Comparison of ENCODE assay signal across 1 cellular context in the genomic region with DNA sequence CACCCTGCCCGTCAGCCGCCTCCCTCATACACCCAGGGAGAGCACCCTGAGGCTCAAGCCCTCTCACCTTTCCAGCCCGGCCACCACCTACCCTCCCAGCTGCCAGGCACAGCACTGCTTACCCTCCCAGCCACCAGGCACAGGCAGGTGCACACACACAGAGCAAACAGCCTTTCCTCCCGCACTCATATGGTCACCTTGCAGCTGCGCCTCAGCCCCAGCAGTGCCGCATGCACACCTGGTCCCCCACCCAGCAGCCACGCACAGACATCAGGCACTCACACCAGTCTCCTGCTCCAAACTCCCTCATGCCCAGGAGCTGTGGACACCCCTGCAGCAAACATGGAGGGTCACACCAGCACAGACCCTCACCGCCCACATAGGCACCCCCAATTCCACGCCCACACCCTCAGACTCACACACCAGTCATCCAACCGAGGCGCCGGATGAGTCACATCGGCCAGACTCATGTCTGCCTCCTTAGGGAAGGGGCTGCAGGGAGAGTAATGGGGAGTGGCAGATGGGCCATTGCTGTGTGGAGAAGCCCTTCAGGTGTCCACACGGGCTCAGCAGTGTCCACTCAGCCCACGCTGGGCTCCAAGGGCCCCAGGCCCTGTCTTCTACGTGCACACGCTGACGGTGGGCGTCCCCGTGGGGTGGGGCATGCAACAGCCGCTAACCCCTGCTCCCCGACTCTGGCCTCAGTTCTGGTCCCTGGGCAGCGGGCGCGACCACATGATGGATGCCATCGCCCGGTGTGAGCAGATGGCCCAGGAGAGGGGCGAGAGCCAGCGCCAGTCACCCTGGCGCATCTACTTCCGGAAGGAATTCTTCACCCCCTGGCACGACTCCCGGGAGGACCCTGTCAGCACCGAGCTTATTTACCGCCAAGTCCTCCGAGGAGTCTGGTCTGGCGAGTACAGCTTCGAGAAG.
A peak's percentile ranks its signal among the peaks of the same experiment; 100 is the strongest.
TF ChIP-seq lines count a peak whose summit lies in the region.

No MANE protein-coding gene starts in this region.

TF ChIP-seq in K562, 482 proteins besides CTCF, POLR2A, EP300 and RAD21:
- TF ChIP-seq, protein P1, sequence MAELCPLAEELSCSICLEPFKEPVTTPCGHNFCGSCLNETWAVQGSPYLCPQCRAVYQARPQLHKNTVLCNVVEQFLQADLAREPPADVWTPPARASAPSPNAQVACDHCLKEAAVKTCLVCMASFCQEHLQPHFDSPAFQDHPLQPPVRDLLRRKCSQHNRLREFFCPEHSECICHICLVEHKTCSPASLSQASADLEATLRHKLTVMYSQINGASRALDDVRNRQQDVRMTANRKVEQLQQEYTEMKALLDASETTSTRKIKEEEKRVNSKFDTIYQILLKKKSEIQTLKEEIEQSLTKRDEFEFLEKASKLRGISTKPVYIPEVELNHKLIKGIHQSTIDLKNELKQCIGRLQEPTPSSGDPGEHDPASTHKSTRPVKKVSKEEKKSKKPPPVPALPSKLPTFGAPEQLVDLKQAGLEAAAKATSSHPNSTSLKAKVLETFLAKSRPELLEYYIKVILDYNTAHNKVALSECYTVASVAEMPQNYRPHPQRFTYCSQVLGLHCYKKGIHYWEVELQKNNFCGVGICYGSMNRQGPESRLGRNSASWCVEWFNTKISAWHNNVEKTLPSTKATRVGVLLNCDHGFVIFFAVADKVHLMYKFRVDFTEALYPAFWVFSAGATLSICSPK (IDR thresholded peaks at IDR 0.05; ENCODE audit: borderline replicate concordance): no peak
- peak; percentile 68 for TF ChIP-seq FOSL1 (tag; conservative IDR thresholded peaks at IDR 0.05)
- peak; percentile 95 for TF ChIP-seq EGR1 (conservative IDR thresholded peaks at IDR 0.05)
